1 cellular context compared by ENCODE assay signal in the genomic region with DNA sequence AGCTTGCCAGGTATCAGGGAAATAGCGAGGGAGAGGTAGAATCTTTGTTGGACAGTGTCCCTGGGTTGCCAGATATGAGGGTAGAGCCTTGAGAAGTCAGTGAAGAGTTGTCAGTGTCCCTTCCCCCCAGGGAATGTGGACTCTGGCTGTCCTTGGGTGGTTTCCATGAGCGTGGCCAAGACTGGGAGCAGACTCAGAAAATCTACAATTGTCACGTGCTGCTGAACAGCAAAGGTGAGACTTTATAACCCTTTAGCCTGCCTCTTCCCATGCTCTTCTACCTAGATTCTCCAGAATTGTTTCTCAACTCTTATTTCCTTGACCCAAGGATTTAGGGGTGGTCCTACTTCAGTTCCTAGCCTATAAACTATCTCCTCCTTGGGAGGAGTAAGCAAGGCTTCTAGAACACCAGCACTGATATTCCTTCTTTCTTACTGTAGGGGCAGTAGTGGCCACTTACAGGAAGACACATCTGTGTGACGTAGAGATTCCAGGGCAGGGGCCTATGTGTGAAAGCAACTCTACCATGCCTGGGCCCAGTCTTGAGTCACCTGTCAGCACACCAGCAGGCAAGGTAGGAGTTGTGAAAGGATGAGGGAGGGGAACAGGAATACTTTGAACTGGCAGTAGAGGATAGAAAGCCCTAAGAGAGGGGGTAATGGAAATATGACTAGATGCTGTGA.
TF ChIP-seq lines count a peak whose summit lies in the region.

No MANE protein-coding gene starts in this region.

TF ChIP-seq in HCT116, 20 proteins besides CTCF, POLR2A, EP300 and RAD21 (continued from another document):
- TF ChIP-seq CBX3 (IDR thresholded peaks at IDR 0.05; ENCODE audit: low read depth): no peak
- TF ChIP-seq POLR2AphosphoS5 (IDR thresholded peaks at IDR 0.05; ENCODE audit: low read depth, low read length): peak; percentile 12; the same call in 1 of the 2 replicates
TF ChIP-seq in HCT116: peak in this region for 3.
